Comparison of ENCODE assay signal across 1 cellular context in the genomic region with DNA sequence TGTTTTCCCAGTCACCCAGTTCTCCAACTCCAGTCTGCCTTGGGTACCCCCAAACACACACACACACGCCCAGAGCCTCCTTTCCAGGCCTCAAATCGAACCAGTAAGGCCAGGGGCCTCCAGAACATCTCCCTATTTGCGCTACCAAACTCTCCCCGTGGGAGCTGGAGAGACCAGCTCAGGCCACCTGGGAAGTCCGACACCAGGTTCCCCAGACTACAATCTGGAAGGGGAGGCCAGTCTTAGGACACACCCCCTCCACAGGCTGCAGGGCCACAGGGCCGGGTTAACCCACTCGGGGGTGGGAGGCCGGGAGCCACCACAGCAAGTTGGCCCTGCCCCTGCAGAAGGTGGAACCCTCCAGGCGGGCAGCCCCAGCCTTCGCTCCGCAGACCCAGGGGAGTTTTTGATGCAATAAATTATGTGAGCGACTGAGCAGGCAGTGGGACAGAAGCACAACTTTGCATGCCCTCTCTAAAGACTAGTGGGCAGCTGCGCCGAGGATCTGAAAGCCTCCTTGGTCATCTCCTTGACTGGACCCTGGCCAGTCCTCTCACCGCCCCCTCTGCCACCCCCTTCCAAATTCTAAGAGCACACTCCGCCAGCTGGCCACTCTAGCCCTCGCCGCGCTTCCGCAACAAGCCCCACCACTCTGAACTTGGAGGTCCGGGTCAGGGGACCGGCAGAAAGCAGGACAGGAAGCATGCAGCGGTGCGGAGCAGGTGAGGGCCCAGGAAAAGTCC.
TF ChIP-seq lines count a peak whose summit lies in the region.

No MANE protein-coding gene starts in this region.

TF ChIP-seq in WTC11, 78 proteins besides CTCF, POLR2A, EP300 and RAD21 (continued from another document):
- TF ChIP-seq, protein P1, sequence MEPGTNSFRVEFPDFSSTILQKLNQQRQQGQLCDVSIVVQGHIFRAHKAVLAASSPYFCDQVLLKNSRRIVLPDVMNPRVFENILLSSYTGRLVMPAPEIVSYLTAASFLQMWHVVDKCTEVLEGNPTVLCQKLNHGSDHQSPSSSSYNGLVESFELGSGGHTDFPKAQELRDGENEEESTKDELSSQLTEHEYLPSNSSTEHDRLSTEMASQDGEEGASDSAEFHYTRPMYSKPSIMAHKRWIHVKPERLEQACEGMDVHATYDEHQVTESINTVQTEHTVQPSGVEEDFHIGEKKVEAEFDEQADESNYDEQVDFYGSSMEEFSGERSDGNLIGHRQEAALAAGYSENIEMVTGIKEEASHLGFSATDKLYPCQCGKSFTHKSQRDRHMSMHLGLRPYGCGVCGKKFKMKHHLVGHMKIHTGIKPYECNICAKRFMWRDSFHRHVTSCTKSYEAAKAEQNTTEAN (CRISPR knock-in tag; IDR thresholded peaks at IDR 0.05), result no peak
- TF ChIP-seq ZNF396 (CRISPR knock-in tag; IDR thresholded peaks at IDR 0.05; ENCODE audit: borderline replicate concordance), result no peak
- TF ChIP-seq, protein P2, sequence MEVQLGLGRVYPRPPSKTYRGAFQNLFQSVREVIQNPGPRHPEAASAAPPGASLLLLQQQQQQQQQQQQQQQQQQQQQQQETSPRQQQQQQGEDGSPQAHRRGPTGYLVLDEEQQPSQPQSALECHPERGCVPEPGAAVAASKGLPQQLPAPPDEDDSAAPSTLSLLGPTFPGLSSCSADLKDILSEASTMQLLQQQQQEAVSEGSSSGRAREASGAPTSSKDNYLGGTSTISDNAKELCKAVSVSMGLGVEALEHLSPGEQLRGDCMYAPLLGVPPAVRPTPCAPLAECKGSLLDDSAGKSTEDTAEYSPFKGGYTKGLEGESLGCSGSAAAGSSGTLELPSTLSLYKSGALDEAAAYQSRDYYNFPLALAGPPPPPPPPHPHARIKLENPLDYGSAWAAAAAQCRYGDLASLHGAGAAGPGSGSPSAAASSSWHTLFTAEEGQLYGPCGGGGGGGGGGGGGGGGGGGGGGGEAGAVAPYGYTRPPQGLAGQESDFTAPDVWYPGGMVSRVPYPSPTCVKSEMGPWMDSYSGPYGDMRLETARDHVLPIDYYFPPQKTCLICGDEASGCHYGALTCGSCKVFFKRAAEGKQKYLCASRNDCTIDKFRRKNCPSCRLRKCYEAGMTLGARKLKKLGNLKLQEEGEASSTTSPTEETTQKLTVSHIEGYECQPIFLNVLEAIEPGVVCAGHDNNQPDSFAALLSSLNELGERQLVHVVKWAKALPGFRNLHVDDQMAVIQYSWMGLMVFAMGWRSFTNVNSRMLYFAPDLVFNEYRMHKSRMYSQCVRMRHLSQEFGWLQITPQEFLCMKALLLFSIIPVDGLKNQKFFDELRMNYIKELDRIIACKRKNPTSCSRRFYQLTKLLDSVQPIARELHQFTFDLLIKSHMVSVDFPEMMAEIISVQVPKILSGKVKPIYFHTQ (CRISPR knock-in tag; IDR thresholded peaks at IDR 0.05), result no peak
- TF ChIP-seq ESRRA (CRISPR knock-in tag; IDR thresholded peaks at IDR 0.05; ENCODE audit: borderline replicate concordance), result no peak
- no peak for TF ChIP-seq ZNF263 (CRISPR knock-in tag; IDR thresholded peaks at IDR 0.05; ENCODE audit: low read depth)
- TF ChIP-seq KAT7 (CRISPR knock-in tag; IDR thresholded peaks at IDR 0.05; ENCODE audit: borderline replicate concordance), result no peak
- no peak for TF ChIP-seq TP53 (CRISPR knock-in tag; IDR thresholded peaks at IDR 0.05)
- TF ChIP-seq GRHL2 (CRISPR knock-in tag; IDR thresholded peaks at IDR 0.05; ENCODE audit: insufficient replicate concordance, severe bottlenecking), result no peak
- TF ChIP-seq, protein P3, sequence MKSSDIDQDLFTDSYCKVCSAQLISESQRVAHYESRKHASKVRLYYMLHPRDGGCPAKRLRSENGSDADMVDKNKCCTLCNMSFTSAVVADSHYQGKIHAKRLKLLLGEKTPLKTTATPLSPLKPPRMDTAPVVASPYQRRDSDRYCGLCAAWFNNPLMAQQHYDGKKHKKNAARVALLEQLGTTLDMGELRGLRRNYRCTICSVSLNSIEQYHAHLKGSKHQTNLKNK (CRISPR knock-in tag; IDR thresholded peaks at IDR 0.05), result no peak
- no peak for TF ChIP-seq NFATC4 (CRISPR knock-in tag; IDR thresholded peaks at IDR 0.05)
